8 cellular contexts compared by ENCODE assay signal in genomic region chr7:158856883-158857668, GRCh38. TPM values are rescaled to one million over a fixed set of nuclear protein-coding genes. Genes with fewer than 3 reads are reported as not detected.
A peak's percentile ranks its signal among the peaks of the same experiment; 100 is the strongest.
DNase-seq lines count a peak whose midpoint lies in the region; ATAC-seq and TF ChIP-seq lines count a peak whose summit lies in the region.

No MANE protein-coding gene starts in this region.

- no peak overlapping the region for H4K91ac ChIP-seq in H9 (ENCODE audit: insufficient read length, low read depth, low read length)

- H3K9me3 ChIP-seq in DOHH2 (ENCODE audit: control insufficient read depth, insufficient read depth, low read length): no peaks in the 10 kb centered on the region
- no peaks in the 10 kb centered on the region for H3K9me3 ChIP-seq in H9 (ENCODE audit: control insufficient read depth, low read depth, low read length)
- no peaks in the 10 kb centered on the region for H3K9me3 ChIP-seq in OCI-LY7 (ENCODE audit: low read length)
- no peaks in the 10 kb centered on the region for H3K9me3 ChIP-seq in esophagus muscularis mucosa
- H3K9me3 ChIP-seq in parathyroid adenoma (ENCODE audit: control insufficient read depth, low read length): no peaks in the 10 kb centered on the region

- H3F3A ChIP-seq in DOHH2 (ENCODE audit: control insufficient read depth, insufficient read depth): peaks cover 16% of the 10 kb centered on the region

- DNase-seq in H9 (no peak), OCI-LY7 (ENCODE audit: low spot score) (no peak), esophagus muscularis mucosa (ENCODE audit: extremely low spot score) (no peak), CD1c-positive myeloid dendritic cell (ENCODE audit: extremely low spot score) (no peak)

- H3K9ac ChIP-seq in H9 (ENCODE audit: extremely low read depth, insufficient read length, low read length): no peak overlapping the region
- H3K9ac ChIP-seq in parathyroid adenoma: peak overlapping the region; percentile 63

- no peak overlapping the region; the same call in 1 of the 2 replicates for H3K14ac ChIP-seq in H9 (ENCODE audit: insufficient read depth, low read length)

- TF ChIP-seq EP300 in esophagus muscularis mucosa (IDR thresholded peaks at IDR 0.05): no peak

- H2BK12ac ChIP-seq in H9 (ENCODE audit: insufficient read length, low read depth, low read length): no peak overlapping the region

- H2BK15ac ChIP-seq in H9 (ENCODE audit: low read depth, low read length): no peak overlapping the region

- no peak overlapping the region for H2AFZ ChIP-seq in H9 (ENCODE audit: low read length)
- peak overlapping the region; percentile 35; the same call in 1 of the 2 replicates for H2AFZ ChIP-seq in OCI-LY7 (ENCODE audit: low read length)
- peak overlapping the region; percentile 96 for H2AFZ ChIP-seq in parathyroid adenoma

- H2AK5ac ChIP-seq in H9 (ENCODE audit: insufficient read length, low read length): no peak overlapping the region

- no CpG with 5 or more reads among the region's 31 CpGs for WGBS in H9 (ENCODE audit: extremely low coverage, insufficient read length, low lambda C conversion rate)
- 6% methylated on average over 28 of the region's 31 CpGs for WGBS in esophagus muscularis mucosa

- H2BK120ac ChIP-seq in H9 (ENCODE audit: low read depth, low read length, poor library complexity, severe bottlenecking): no peak overlapping the region

- intact Hi-C loops in OCI-LY7 (cut with micrococcal nuclease; ENCODE audit: unreplicated experiment): loop anchor here (1.0 kb wide), 2 partner anchors 28 to 153 kb away; partner anchors contain the start of genes ESYT2 and NCAPG2
- intact Hi-C loops in esophagus muscularis mucosa (cut with DNase I): no loop called here

- H2BK20ac ChIP-seq in H9 (ENCODE audit: low read depth, low read length, poor library complexity, severe bottlenecking): no peak overlapping the region

- H3T11ph ChIP-seq in H9 (ENCODE audit: low read length): no peak overlapping the region

- H3K9me2 ChIP-seq in DOHH2 (replicated peaks; ENCODE audit: control insufficient read depth, low read length) (no peaks in the 10 kb centered on the region), OCI-LY7 (ENCODE audit: insufficient read depth, low read length) (no peaks in the 10 kb centered on the region)

- no peak overlapping the region for H3K18ac ChIP-seq in H9 (ENCODE audit: insufficient read length, low read depth, low read length)

- ATAC-seq in HG03039 (IDR thresholded peaks at IDR 0.05; ENCODE audit: unreplicated experiment): no peak
- no peak for ATAC-seq in activated CD4-positive, CD25-positive, alpha-beta regulatory T cell treated with anti-CD3 and anti-CD28 coated beads, Interleukin-2, amount 50 U/mL, for 24 hours

- peaks cover under 1 to 1% of the 10 kb centered on the region in 2 experiments; a peak in 3 of 5 replicates for H3K9me3 Mint-ChIP-seq in H9

- no peaks in the 10 kb centered on the region for H3K27me3 Mint-ChIP-seq in H9 (ENCODE audit: low read depth)

- H3K4me1 Mint-ChIP-seq in H9: peaks cover 36 to 50% of the 10 kb centered on the region in 2 experiments

- peak overlapping the region; percentile 21; the same call in 1 of the 2 replicates for H3K27ac ChIP-seq in DOHH2 (ENCODE audit: low read depth, low read length)
- H3K27ac ChIP-seq in H9 (ENCODE audit: insufficient read length, low read depth, low read length): no peak overlapping the region
- peak overlapping the region; percentile 9 for H3K27ac ChIP-seq in OCI-LY7 (ENCODE audit: low read depth, low read length, poor library complexity, severe bottlenecking)
- H3K27ac ChIP-seq in esophagus muscularis mucosa (replicated peaks in 1 of 4): peak overlapping the region; percentile 85 to 90 (median 88)
- H3K27ac ChIP-seq in parathyroid adenoma: peak overlapping the region; percentile 75

- H3K27me3 ChIP-seq in DOHH2 (ENCODE audit: control insufficient read depth, low read length) (no peaks in the 10 kb centered on the region), H9 (ENCODE audit: insufficient read depth, low read length) (no peaks in the 10 kb centered on the region), esophagus muscularis mucosa (no peaks in the 10 kb centered on the region), parathyroid adenoma (ENCODE audit: control insufficient read depth, insufficient read depth, low read length) (no peaks in the 10 kb centered on the region)

- no peak overlapping the region for H3K23ac ChIP-seq in H9 (ENCODE audit: insufficient read length, low read depth, low read length)

- BruUV-seq in OCI-LY7 (replicated peaks; lab: Mats Ljungman, UMichigan): TSS peak; percentile 67

- H3K36me3 ChIP-seq in DOHH2 (ENCODE audit: control insufficient read depth, low read length) (peaks cover 4% of the 10 kb centered on the region; the same call in 1 of the 2 replicates), OCI-LY7 (ENCODE audit: insufficient read depth, low read length) (no peaks in the 10 kb centered on the region), esophagus muscularis mucosa (no peaks in the 10 kb centered on the region), parathyroid adenoma (ENCODE audit: control insufficient read depth, insufficient read depth, low read length) (no peaks in the 10 kb centered on the region)

- no peaks in the 10 kb centered on the region for H4K20me1 ChIP-seq in DOHH2 (ENCODE audit: control insufficient read depth, insufficient read depth, low read depth, low read length)
- no peaks in the 10 kb centered on the region for H4K20me1 ChIP-seq in H9 (ENCODE audit: control insufficient read depth, insufficient read depth, insufficient read length)
- H4K20me1 ChIP-seq in OCI-LY7 (ENCODE audit: insufficient read depth, low read length): no peaks in the 10 kb centered on the region

- peaks cover 33% of the 10 kb centered on the region for H3K79me2 ChIP-seq in DOHH2 (ENCODE audit: control insufficient read depth, low read length)
- peaks cover 2% of the 10 kb centered on the region; the same call in 1 of the 2 replicates for H3K79me2 ChIP-seq in H9 (ENCODE audit: insufficient read depth, low read length)
- H3K79me2 ChIP-seq in OCI-LY7 (ENCODE audit: insufficient read depth, low read depth, low read length): peaks cover 7% of the 10 kb centered on the region; the same call in 1 of the 2 replicates
- H3K79me2 ChIP-seq in parathyroid adenoma: peaks cover 3% of the 10 kb centered on the region

- no peak overlapping the region for H3K27ac Mint-ChIP-seq in H9

- no peaks in the 10 kb centered on the region for H3K23me2 ChIP-seq in H9 (ENCODE audit: insufficient read length, low read depth, low read length, poor library complexity, severe bottlenecking)

- H4K8ac ChIP-seq in H9 (replicated peaks; ENCODE audit: insufficient read length, low read depth, low read length): no peak overlapping the region

- POLR2A ChIA-PET in OCI-LY7 (lab: Charles Lee): interaction anchor here (0.6 to 0.7 kb wide), 3 partner anchors 38 to 120 kb away, joined by 3 to 4 read pairs (median 4); no protein-coding TSS in a partner anchor

- no peaks in the 10 kb centered on the region for H3K79me1 ChIP-seq in H9 (ENCODE audit: insufficient read depth, low read depth, low read length, poor library complexity, severe bottlenecking)

- H3K4me2 ChIP-seq in DOHH2 (ENCODE audit: low read length) (peak overlapping the region; percentile 62), H9 (ENCODE audit: insufficient read depth, insufficient read length, low read length) (peak overlapping the region; percentile 10), OCI-LY7 (ENCODE audit: low read length) (peak overlapping the region; percentile 74), parathyroid adenoma (ENCODE audit: low read length) (peak overlapping the region; percentile 45)

- TF ChIP-seq CTCF in DOHH2 (IDR thresholded peaks at IDR 0.05; ENCODE audit: low read depth, low read length, poor library complexity, severe bottlenecking) (no peak), H9 (conservative IDR thresholded peaks at IDR 0.05) (no peak), OCI-LY7 (conservative IDR thresholded peaks at IDR 0.05; ENCODE audit: low read length) (no peak), esophagus muscularis mucosa (IDR thresholded peaks at IDR 0.05) (no peak), parathyroid adenoma (IDR thresholded peaks at IDR 0.05) (no peak)

- no peak overlapping the region for H3K4ac ChIP-seq in H9 (ENCODE audit: low read depth, low read length)

- CTCF ChIA-PET in OCI-LY7 (lab: Charles Lee; ENCODE audit: unreplicated experiment): no interaction called here

- no peak overlapping the region for H3K56ac ChIP-seq in H9 (ENCODE audit: insufficient read length, low read depth, low read length)

- peaks cover under 1 to 7% (median 2%) of the 10 kb centered on the region in 3 experiments; a peak in 4 of 7 replicates for H3K36me3 Mint-ChIP-seq in H9 (ENCODE audit: insufficient read depth in 1 of 3, low read depth in 3 of 3)

- H2BK5ac ChIP-seq in H9 (ENCODE audit: insufficient read length, low read length): no peak overlapping the region

- H3K4me3 Mint-ChIP-seq in H9: peak overlapping the region; percentile 95 to 96

- H4K5ac ChIP-seq in H9 (ENCODE audit: insufficient read length, low read depth, low read length): no peak overlapping the region

- H3K4me3 ChIP-seq in DOHH2 (ENCODE audit: low read length): peak overlapping the region; percentile 80
- peak overlapping the region; percentile 80 for H3K4me3 ChIP-seq in OCI-LY7 (ENCODE audit: low read depth, low read length, poor library complexity, severe bottlenecking)
- H3K4me3 ChIP-seq in esophagus muscularis mucosa: peak overlapping the region; percentile 73 to 94 (median 86)
- peak overlapping the region; percentile 88 for H3K4me3 ChIP-seq in parathyroid adenoma (ENCODE audit: low read depth, low read length)

- H3K4me1 ChIP-seq in DOHH2 (ENCODE audit: control insufficient read depth, low read length): peaks cover 43% of the 10 kb centered on the region
- H3K4me1 ChIP-seq in H9 (ENCODE audit: insufficient read depth, low read length): peaks cover 2% of the 10 kb centered on the region; the same call in 1 of the 2 replicates
- H3K4me1 ChIP-seq in OCI-LY7 (ENCODE audit: insufficient read depth, low read length, poor library complexity, severe bottlenecking): peaks cover 21% of the 10 kb centered on the region
- H3K4me1 ChIP-seq in esophagus muscularis mucosa: peaks cover 23 to 52% (median 37%) of the 10 kb centered on the region in 4 donors
- H3K4me1 ChIP-seq in parathyroid adenoma: peaks cover 10% of the 10 kb centered on the region

- TF ChIP-seq POLR2A in esophagus muscularis mucosa (IDR thresholded peaks at IDR 0.05; ENCODE audit: low read depth): no peak

RNA-seq across cellular contexts. Expression of gene DYNC2I1, which starts 0.7 kb away (rescaled TPM):
- 11.5 and 13.2 TPM in 2 replicates for total RNA-seq in H9 (2021)
- 5.6 and 17.1 TPM in 2 replicates for total RNA-seq in OCI-LY7 (2014; rRNA removed; shearing (Covaris generic))
- 12.0 TPM in 2 replicates for total RNA-seq in OCI-LY7 (2022)
- 10 to 100 TPM; 18.3 to 32.0 (median 24.9) TPM for total RNA-seq in esophagus muscularis mucosa

RNA-seq across cellular contexts. Expression of gene ESYT2, which starts 27.8 kb away (rescaled TPM):
- total RNA-seq in H9 (2021): 36.7 and 39.0 TPM in 2 replicates
- 30.5 and 33.7 TPM in 2 replicates for total RNA-seq in OCI-LY7 (2014; rRNA removed; shearing (Covaris generic))
- total RNA-seq in OCI-LY7 (2022): 24.2 and 25.7 TPM in 2 replicates
- 100 to 1,000 TPM; 166 to 235 (median 202) TPM for total RNA-seq in esophagus muscularis mucosa

Comparison
In these comparisons a context has a peak if more than half of its experiments do, and no peak if none do; other contexts are left out.
1. H3K4me2 ChIP-seq: peak in every context shown above with its lines; median percentile 74 in OCI-LY7; 62 in DOHH2; 45 in parathyroid adenoma; 10 in H9.